11 cellular contexts compared by ENCODE assay signal in genomic region chr3:118231578-118231977, GRCh38.
"Had no signal": no experiment of that assay in that cellular context is flagged by ENCODE, and none has a peak within 500 bp of the region (broad histone marks: within the 10 kb centered on the region; RNA-seq: fewer than 3 reads in every experiment).

No MANE protein-coding gene starts in this region.

- H3K4me1 ChIP-seq: HAP-1 had no signal

- H3K4me3 ChIP-seq: GM23248, GM23338, HAP-1 had no signal

- DNase-seq: GM23248, GOT3, H7, H9, HCEC 1CT, HFFc6 had no signal

- H3K4me2 ChIP-seq: GM23338 had no signal

- H3K9me3 ChIP-seq: HAP-1 had no signal

- H3K27ac ChIP-seq: GM23248 had no signal

- FAIRE-seq: H1, H54 had no signal

- H3K36me3 ChIP-seq: HAP-1 had no signal

- H3K9ac ChIP-seq: GM23248 had no signal

- ATAC-seq: GM23338, HCT116 had no signal

- H2AFZ ChIP-seq: GM23248, GM23338 had no signal
